8 cellular contexts compared by ENCODE assay signal in the genomic region with DNA sequence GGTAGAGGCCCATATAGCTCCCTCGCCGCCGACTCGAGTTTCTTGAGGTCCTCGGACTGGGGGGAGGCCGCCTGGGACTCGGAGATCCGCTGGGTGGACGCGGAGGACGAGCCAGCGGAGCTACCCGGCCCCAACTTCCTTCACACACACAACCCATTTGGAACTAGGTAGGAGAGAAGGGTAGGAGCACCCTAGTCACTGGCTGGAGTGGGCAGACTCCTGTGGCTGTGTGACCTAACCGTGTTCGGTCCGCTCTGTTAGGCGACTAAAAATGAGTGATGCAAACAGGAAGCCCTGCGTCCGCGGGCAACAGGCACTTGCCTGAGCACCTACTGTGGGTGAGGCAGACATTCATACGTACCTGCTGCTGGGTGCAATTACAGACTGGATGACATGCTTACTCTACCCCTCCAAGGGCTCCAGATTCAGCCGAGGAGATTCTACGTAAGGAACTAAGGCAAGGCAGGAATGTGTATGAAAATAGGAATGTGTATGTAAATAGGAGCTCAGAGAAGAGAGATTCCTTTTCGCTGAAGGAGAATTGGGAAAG. TPM values are rescaled to one million over a fixed set of nuclear protein-coding genes. Genes with fewer than 3 reads are reported as not detected.
A peak's percentile ranks its signal among the peaks of the same experiment; 100 is the strongest.
DNase-seq lines count a peak whose midpoint lies in the region; ATAC-seq, FAIRE-seq and TF ChIP-seq lines count a peak whose summit lies in the region.

No MANE protein-coding gene starts in this region.

- peak; percentile 78 for DNase-seq in activated CD4-positive, alpha-beta T cell treated with anti-CD3 and anti-CD28 coated beads for 36 hours
- no peak for DNase-seq in activated CD4-positive, alpha-beta T cell treated with anti-CD3 and anti-CD28 coated beads for 1 hour
- peak; percentile 49 for DNase-seq in NCI-H510A treated with DMSO at 0.1 percent for 48 hours (lab: John Stamatoyannopoulos, UW)
- DNase-seq in activated T-cell treated with anti-CD3 and anti-CD28 coated beads for 48 hours (ENCODE audit: low read depth) = peak; percentile 54
- DNase-seq in fibroblast of gingiva (ENCODE audit: low read depth) = peak; percentile 47
- DNase-seq in pancreas = peak in 1 of 6 donors; percentile 35
- DNase-seq in retina = no peak

- CTCF ChIA-PET in activated CD4-positive, alpha-beta T cell treated with anti-CD3 and anti-CD28 coated beads for 36 hours (lab: Charles Lee) = interaction anchor here (0.6 to 4.8 kb wide), 8 partner anchors 9 to 730 kb away, joined by 3 to 37 read pairs (median 4); partner anchors contain the start of genes MAN2C1, SNUPN and SNX33

- H3K4me1 ChIP-seq in pancreas = no peaks in the 10 kb centered on the region

- peaks cover 7% of the 10 kb centered on the region for H3K4me1 Mint-ChIP-seq in activated CD4-positive, alpha-beta T cell treated with anti-CD3 and anti-CD28 coated beads for 36 hours

- H3K4me3 Mint-ChIP-seq in activated CD4-positive, alpha-beta T cell treated with anti-CD3 and anti-CD28 coated beads for 36 hours = peak overlapping the region; percentile 99

- 1% methylated on average over 24 of the region's 24 CpGs for WGBS in pancreas, 2 donors

- TF ChIP-seq CTCF in pancreas (IDR thresholded peaks at IDR 0.05) = no peak

- peaks cover 2% of the 10 kb centered on the region for H3K36me3 Mint-ChIP-seq in activated CD4-positive, alpha-beta T cell treated with anti-CD3 and anti-CD28 coated beads for 36 hours (ENCODE audit: low read depth)

- FAIRE-seq in pancreas (lab: Jason Lieb, UNC) = no peak

- peak overlapping the region; percentile 94 to 96 (median 96) for H3K27ac ChIP-seq in pancreas

- peak overlapping the region; percentile 81 to 95 (median 93) for H3K4me3 ChIP-seq in pancreas

- no peaks in the 10 kb centered on the region for H3K27me3 Mint-ChIP-seq in activated CD4-positive, alpha-beta T cell treated with anti-CD3 and anti-CD28 coated beads for 36 hours

- intact Hi-C loops in activated CD4-positive, alpha-beta T cell treated with anti-CD3 and anti-CD28 coated beads for 36 hours (cut with DNase I, micrococcal nuclease) = loop anchor here (1.0 to 10.0 kb wide), 6 partner anchors 169 to 1965 kb away; partner anchors contain the start of genes ARID3B (in 1 of the 2), CLK3 (in 1 of the 2), HMG20A (in 1 of the 2) and PEAK1 (in 1 of the 2)
- intact Hi-C loops in pancreas (cut with DNase I) = no loop called here

- POLR2A ChIA-PET in activated CD4-positive, alpha-beta T cell treated with anti-CD3 and anti-CD28 coated beads for 36 hours (lab: Charles Lee) = interaction anchor here (0.7 to 7.3 kb wide), 7 partner anchors 10 to 255 kb away, joined by 3 to 83 read pairs (median 4); partner anchors contain the start of genes IMP3 and MAN2C1

- H3K27me3 ChIP-seq in pancreas = no peaks in the 10 kb centered on the region

- no peaks in the 10 kb centered on the region for H3K9me3 Mint-ChIP-seq in activated CD4-positive, alpha-beta T cell treated with anti-CD3 and anti-CD28 coated beads for 36 hours (ENCODE audit: low read depth)

- H3K36me3 ChIP-seq in pancreas = no peaks in the 10 kb centered on the region

- ATAC-seq in activated CD4-positive, alpha-beta T cell treated with anti-CD3 and anti-CD28 coated beads for 36 hours = no peak
- ATAC-seq in pancreas = no peak
- no peak for ATAC-seq in GM21360 (IDR thresholded peaks at IDR 0.05; ENCODE audit: unreplicated experiment)

- no peaks in the 10 kb centered on the region for H3K9me3 ChIP-seq in pancreas

- peak overlapping the region; percentile 83 for H3K27ac Mint-ChIP-seq in activated CD4-positive, alpha-beta T cell treated with anti-CD3 and anti-CD28 coated beads for 36 hours

RNA-seq across cellular contexts. Expression of gene SIN3A, which starts 4.6 kb away (rescaled TPM):
- 10 to 100 TPM; 87.4 to 92.0 TPM for total RNA-seq in activated CD4-positive, alpha-beta T cell treated with anti-CD3 and anti-CD28 coated beads for 36 hours
- total RNA-seq in pancreas = 10 to 100 TPM; 19.6 to 33.4 (median 23.8) TPM
- polyA plus RNA-seq in pancreas = 10 to 100 TPM in 1 of 2 donors, 1 to 10 TPM in 1; 6.8 to 12.6 TPM

Comparison
In these comparisons a context has a peak if more than half of its experiments do, and no peak if none do; other contexts are left out.
1. DNase-seq: peak in activated CD4-positive, alpha-beta T cell treated with anti-CD3 and anti-CD28 coated beads for 36 hours (single experiment), NCI-H510A treated with DMSO at 0.1 percent for 48 hours (single experiment), activated T-cell treated with anti-CD3 and anti-CD28 coated beads for 48 hours (single experiment) and fibroblast of gingiva (single experiment); none in activated CD4-positive, alpha-beta T cell treated with anti-CD3 and anti-CD28 coated beads for 1 hour (single experiment) and retina (single experiment).
2. intact Hi-C loops: an anchor here in activated CD4-positive, alpha-beta T cell treated with anti-CD3 and anti-CD28 coated beads for 36 hours (1.0 to 10.0 kb wide); none called in pancreas.